Comparison of ENCODE assay signal across 30 cellular contexts in the genomic region with DNA sequence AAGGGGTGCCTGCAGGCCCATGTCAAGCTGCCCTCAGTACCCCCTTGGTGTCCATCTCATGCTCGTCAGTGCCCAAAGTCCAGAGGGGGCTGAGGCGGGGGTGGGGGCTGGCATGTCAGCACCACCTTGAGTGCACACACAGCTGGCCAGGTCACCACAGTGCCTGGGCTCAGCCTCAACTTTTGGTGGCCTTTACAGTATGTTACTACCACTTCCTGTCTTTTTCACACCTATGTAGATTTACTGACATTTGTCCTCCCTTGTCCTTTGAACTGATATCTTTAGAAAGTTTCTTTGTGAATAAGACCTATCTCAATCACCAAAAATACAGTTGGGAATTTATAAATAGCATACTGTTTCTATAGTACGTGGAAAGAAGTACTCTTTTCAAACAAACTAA. TPM values are rescaled to one million over a fixed set of nuclear protein-coding genes. Genes with fewer than 3 reads are reported as not detected.
"Had no signal": no experiment of that assay in that cellular context is flagged by ENCODE, and none has a peak within 500 bp of the region (broad histone marks: within the 10 kb centered on the region; RNA-seq: fewer than 3 reads in every experiment).

No MANE protein-coding gene starts in this region.

- H3K27ac ChIP-seq: adrenal gland, body of pancreas, epithelial cell of prostate, esophagus squamous epithelium, gastroesophageal sphincter, heart right ventricle had no signal

- H3K27ac Mint-ChIP-seq: activated CD4-positive, alpha-beta memory T cell treated with anti-CD3 and anti-CD28 coated beads, Interleukin-2, amount 10 ng/mL, durations not matched to agents 7 days and 5 days; activated CD4-positive, alpha-beta T cell treated with anti-CD3 and anti-CD28 coated beads, Interleukin-2, amount 10 ng/mL, durations not matched to agents 7 days and 5 days; activated naive CD4-positive, alpha-beta T cell treated with anti-CD3 and anti-CD28 coated beads, Interleukin-2, amount 10 ng/mL, durations not matched to agents 7 days and 5 days; activated T-cell treated with anti-CD3 and anti-CD28 coated beads, Interleukin-2, amount 50 U/mL, for 24 hours; activated T-cell treated with anti-CD3 and anti-CD28 coated beads, Interleukin-2, amount 50 U/mL, for 72 hours; effector memory CD8-positive, alpha-beta T cell had no signal

- H3K9me3 Mint-ChIP-seq: activated CD4-positive, alpha-beta memory T cell treated with anti-CD3 and anti-CD28 coated beads, Interleukin-2, amount 10 ng/mL, durations not matched to agents 7 days and 5 days; activated CD4-positive, alpha-beta T cell treated with anti-CD3 and anti-CD28 coated beads, Interleukin-2, amount 10 ng/mL, durations not matched to agents 7 days and 5 days; activated naive CD4-positive, alpha-beta T cell treated with anti-CD3 and anti-CD28 coated beads, Interleukin-2, amount 10 ng/mL, durations not matched to agents 7 days and 5 days; activated naive CD4-positive, alpha-beta T cell treated with anti-CD3 and anti-CD28 coated beads, Interleukin-2, amount 50 U/mL, for 72 hours; activated T-cell treated with anti-CD3 and anti-CD28 coated beads, Interleukin-2, amount 50 U/mL, for 24 hours; activated T-cell treated with anti-CD3 and anti-CD28 coated beads, Interleukin-2, amount 50 U/mL, for 72 hours; effector memory CD8-positive, alpha-beta T cell had no signal

- H3K4me1 ChIP-seq: adrenal gland, esophagus squamous epithelium, gastroesophageal sphincter, heart right ventricle had no signal

- H3K4me3 Mint-ChIP-seq: activated CD4-positive, alpha-beta memory T cell treated with anti-CD3 and anti-CD28 coated beads, Interleukin-2, amount 10 ng/mL, durations not matched to agents 7 days and 5 days; activated CD4-positive, alpha-beta T cell treated with anti-CD3 and anti-CD28 coated beads, Interleukin-2, amount 10 ng/mL, durations not matched to agents 7 days and 5 days; activated naive CD4-positive, alpha-beta T cell treated with anti-CD3 and anti-CD28 coated beads, Interleukin-2, amount 10 ng/mL, durations not matched to agents 7 days and 5 days; activated T-cell treated with anti-CD3 and anti-CD28 coated beads, Interleukin-2, amount 50 U/mL, for 24 hours; activated T-cell treated with anti-CD3 and anti-CD28 coated beads, Interleukin-2, amount 50 U/mL, for 72 hours; effector memory CD8-positive, alpha-beta T cell had no signal

- H3K27me3 Mint-ChIP-seq: activated CD4-positive, alpha-beta memory T cell treated with anti-CD3 and anti-CD28 coated beads, Interleukin-2, amount 10 ng/mL, durations not matched to agents 7 days and 5 days; activated CD4-positive, alpha-beta T cell treated with anti-CD3 and anti-CD28 coated beads, Interleukin-2, amount 10 ng/mL, durations not matched to agents 7 days and 5 days; activated naive CD4-positive, alpha-beta T cell treated with anti-CD3 and anti-CD28 coated beads, Interleukin-2, amount 10 ng/mL, durations not matched to agents 7 days and 5 days; activated T-cell treated with anti-CD3 and anti-CD28 coated beads, Interleukin-2, amount 50 U/mL, for 24 hours; effector memory CD8-positive, alpha-beta T cell had no signal

- ATAC-seq: activated T-cell treated with anti-CD3 and anti-CD28 coated beads, Interleukin-2, amount 50 U/mL, for 72 hours; body of pancreas; effector memory CD8-positive, alpha-beta T cell; gastroesophageal sphincter; heart right ventricle had no signal

- H3K4me3 ChIP-seq: adrenal gland, body of pancreas, esophagus squamous epithelium, gastroesophageal sphincter, heart right ventricle had no signal

- DNase-seq: activated CD4-positive, alpha-beta memory T cell treated with anti-CD3 and anti-CD28 coated beads, Interleukin-2, amount 10 ng/mL, durations not matched to agents 7 days and 5 days; activated CD4-positive, alpha-beta T cell treated with anti-CD3 and anti-CD28 coated beads for 4 hours; activated CD4-positive, alpha-beta T cell treated with anti-CD3 and anti-CD28 coated beads, Interleukin-2, amount 10 ng/mL, durations not matched to agents 7 days and 5 days; activated CD4-positive, alpha-beta T cell treated with anti-CD3 and anti-CD28 coated beads, Interleukin-2, amount 50 U/mL, for 4 hours; activated CD4-positive, CD25-positive, alpha-beta regulatory T cell; activated CD4-positive, CD25-positive, alpha-beta regulatory T cell treated with anti-CD3 and anti-CD28 coated beads, Interleukin-2, amount 50 U/mL, for 72 hours; activated CD8-positive, alpha-beta memory T cell treated with anti-CD3 and anti-CD28 coated beads, Interleukin-2, amount 50 U/mL, for 48 hours; activated gamma-delta T cell; activated naive CD4-positive, alpha-beta T cell; activated naive CD4-positive, alpha-beta T cell treated with anti-CD3 and anti-CD28 coated beads, Interleukin-2, amount 10 ng/mL, durations not matched to agents 7 days and 5 days; activated T-cell treated with anti-CD3 and anti-CD28 coated beads for 4 hours; activated T-cell treated with anti-CD3 and anti-CD28 coated beads, Interleukin-2, amount 50 U/mL, for 24 hours; activated T-cell treated with anti-CD3 and anti-CD28 coated beads, Interleukin-2, amount 50 U/mL, for 72 hours; adrenal gland; amygdala; body of pancreas; caudate nucleus; cortex of kidney; dermis blood vessel endothelial cell; effector CD4-positive, alpha-beta T cell; effector memory CD8-positive, alpha-beta T cell; esophagus squamous epithelium; foreskin melanocyte; heart right ventricle had no signal

- H3K27me3 ChIP-seq: adrenal gland, body of pancreas, esophagus squamous epithelium, gastroesophageal sphincter, heart right ventricle had no signal

- H3K4me1 Mint-ChIP-seq: activated CD4-positive, alpha-beta memory T cell treated with anti-CD3 and anti-CD28 coated beads, Interleukin-2, amount 10 ng/mL, durations not matched to agents 7 days and 5 days; activated CD4-positive, alpha-beta T cell treated with anti-CD3 and anti-CD28 coated beads, Interleukin-2, amount 10 ng/mL, durations not matched to agents 7 days and 5 days; activated naive CD4-positive, alpha-beta T cell treated with anti-CD3 and anti-CD28 coated beads, Interleukin-2, amount 10 ng/mL, durations not matched to agents 7 days and 5 days had no signal

- H3K36me3 ChIP-seq: adrenal gland had no signal

RNA-seq across cellular contexts. Expression of gene NPNT, which starts 58.7 kb away (rescaled TPM):
- total RNA-seq: activated CD4-positive, alpha-beta memory T cell treated with anti-CD3 and anti-CD28 coated beads, Interleukin-2, amount 10 ng/mL, durations not matched to agents 7 days and 5 days; activated CD4-positive, alpha-beta T cell treated with anti-CD3 and anti-CD28 coated beads, Interleukin-2, amount 10 ng/mL, durations not matched to agents 7 days and 5 days; endothelial cell of umbilical vein; fibroblast of villous mesenchyme; T-helper 1 cell treated with Interleukin-12 subunit alpha and Interleukin-12 subunit beta and Interleukin-4 antibody, amounts not matched to agents 30 ng/mL and 1 ng/mL, for 36 hours had no signal
- polyA plus RNA-seq: endothelial cell of umbilical vein had no signal
